ENCODE assay signal across 1 cellular context in the genomic region with DNA sequence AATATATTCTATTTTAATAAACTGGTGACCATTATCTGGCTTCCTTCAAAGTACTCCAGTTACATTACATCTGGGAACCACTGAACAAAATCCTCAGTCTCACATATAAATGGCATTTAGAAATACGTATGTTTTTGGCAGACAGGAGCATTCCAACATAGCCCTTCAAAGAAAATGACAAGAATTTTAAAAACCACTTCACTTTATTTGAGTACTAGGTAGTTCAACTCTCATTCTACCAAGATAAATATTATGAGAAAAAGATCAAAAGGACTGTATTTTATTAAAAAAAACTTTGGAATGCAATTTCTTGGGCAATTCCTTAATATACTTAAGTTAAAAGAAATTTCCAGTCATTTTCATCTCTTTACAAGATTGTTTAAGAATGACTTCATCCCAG.
TF ChIP-seq lines count a peak whose summit lies in the region.

No MANE protein-coding gene starts in this region.

TF ChIP-seq in IMR-90, 13 proteins besides CTCF, POLR2A, EP300 and RAD21:
- TF ChIP-seq CEBPB (IDR thresholded peaks at IDR 0.05; ENCODE audit: low read depth, low read length) = no peak
- TF ChIP-seq MXI1 (IDR thresholded peaks at IDR 0.05; ENCODE audit: borderline replicate concordance, low read depth, low read length) = no peak
- TF ChIP-seq SMC3 (IDR thresholded peaks at IDR 0.05; ENCODE audit: low read depth, low read length) = no peak
- no peak for TF ChIP-seq MAFK (IDR thresholded peaks at IDR 0.05; ENCODE audit: low read depth, low read length)
- TF ChIP-seq, protein P1, sequence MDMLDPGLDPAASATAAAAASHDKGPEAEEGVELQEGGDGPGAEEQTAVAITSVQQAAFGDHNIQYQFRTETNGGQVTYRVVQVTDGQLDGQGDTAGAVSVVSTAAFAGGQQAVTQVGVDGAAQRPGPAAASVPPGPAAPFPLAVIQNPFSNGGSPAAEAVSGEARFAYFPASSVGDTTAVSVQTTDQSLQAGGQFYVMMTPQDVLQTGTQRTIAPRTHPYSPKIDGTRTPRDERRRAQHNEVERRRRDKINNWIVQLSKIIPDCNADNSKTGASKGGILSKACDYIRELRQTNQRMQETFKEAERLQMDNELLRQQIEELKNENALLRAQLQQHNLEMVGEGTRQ (IDR thresholded peaks at IDR 0.05; ENCODE audit: low read depth, low read length) = no peak
- TF ChIP-seq BHLHE40 (IDR thresholded peaks at IDR 0.05; ENCODE audit: low read depth, low read length) = no peak
- TF ChIP-seq FOS (IDR thresholded peaks at IDR 0.05; ENCODE audit: low read depth, low read length) = no peak
- no peak for TF ChIP-seq NFE2L2 (IDR thresholded peaks at IDR 0.05; ENCODE audit: low read depth, low read length)
- TF ChIP-seq RCOR1 (IDR thresholded peaks at IDR 0.05; ENCODE audit: insufficient replicate concordance, low read length) = no peak
- no peak for TF ChIP-seq MAZ (IDR thresholded peaks at IDR 0.05; ENCODE audit: borderline replicate concordance, low read depth, low read length)
- TF ChIP-seq CHD1 (IDR thresholded peaks at IDR 0.05; ENCODE audit: low read depth, low read length) = no peak
- no peak for TF ChIP-seq RFX5 (IDR thresholded peaks at IDR 0.05; ENCODE audit: low read depth, low read length)
